10 cellular contexts compared by ENCODE assay signal in the genomic region with DNA sequence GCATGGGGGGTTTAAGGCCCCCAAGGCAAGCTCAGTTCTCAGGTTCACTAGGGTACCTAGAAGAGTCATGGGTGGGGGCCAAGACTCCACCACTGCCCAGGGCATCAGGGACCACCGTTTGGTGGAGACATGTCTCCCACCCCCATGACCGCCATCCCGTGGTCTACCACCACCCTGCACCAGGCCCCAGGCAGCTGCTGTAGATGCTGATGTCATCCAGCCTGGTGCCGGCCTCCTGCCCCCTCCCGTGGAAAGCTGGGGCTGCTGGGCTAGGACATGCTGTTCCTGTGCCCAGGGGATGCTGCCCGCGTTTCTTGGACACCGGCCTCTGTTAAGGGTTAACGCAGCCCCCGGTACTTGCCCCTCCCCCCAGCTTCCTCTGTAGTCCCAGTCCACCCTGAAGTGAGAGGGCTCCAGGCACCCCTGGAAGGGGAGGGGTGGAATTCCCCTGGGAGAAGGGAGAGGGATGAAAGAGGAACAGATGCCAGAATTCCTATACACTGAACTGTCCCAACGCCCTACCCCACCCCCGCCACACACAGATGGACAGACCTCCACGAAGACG. TPM values are rescaled to one million over a fixed set of nuclear protein-coding genes. Genes with fewer than 3 reads are reported as not detected.
DNase-seq lines count a peak whose midpoint lies in the region; ATAC-seq and TF ChIP-seq lines count a peak whose summit lies in the region.
"Had no signal": no experiment of that assay in that cellular context is flagged by ENCODE, and none has a peak within 500 bp of the region (broad histone marks: within the 10 kb centered on the region; RNA-seq: fewer than 3 reads in every experiment).

No MANE protein-coding gene starts in this region.

- H3K27me3 ChIP-seq in ascending aorta: no peaks in the 10 kb centered on the region

- TF ChIP-seq CTCF in osteocyte (IDR thresholded peaks at IDR 0.05) (peak; percentile 13), ascending aorta (IDR thresholded peaks at IDR 0.05) (no peak)

- no peaks in the 10 kb centered on the region for H3K9me3 Mint-ChIP-seq in osteocyte (ENCODE audit: unreplicated experiment)

- H3K27ac Mint-ChIP-seq in osteocyte (ENCODE audit: unreplicated experiment): peak overlapping the region; percentile 93

- H3K9me3 ChIP-seq in ascending aorta: no peaks in the 10 kb centered on the region

- H3K36me3 Mint-ChIP-seq in osteocyte (ENCODE audit: unreplicated experiment): no peaks in the 10 kb centered on the region

- ATAC-seq in SK-N-SH treated with all-trans-retinoic acid at 6 μM for 48 hours: peak; percentile 41

- H3K4me3 Mint-ChIP-seq in osteocyte (ENCODE audit: unreplicated experiment): peak overlapping the region; percentile 56

- H3K36me3 ChIP-seq in ascending aorta: no peaks in the 10 kb centered on the region

- no peak overlapping the region for H3K27ac ChIP-seq in ascending aorta

- no peaks in the 10 kb centered on the region for H3K27me3 Mint-ChIP-seq in osteocyte (ENCODE audit: unreplicated experiment)

- intact Hi-C loops in ascending aorta (cut with DNase I): no loop called here

- peaks cover 61% of the 10 kb centered on the region for H3K4me1 Mint-ChIP-seq in osteocyte (ENCODE audit: unreplicated experiment)

- no peak overlapping the region for H3K4me3 ChIP-seq in ascending aorta

- H3K4me1 ChIP-seq in ascending aorta: no peaks in the 10 kb centered on the region

- peak; percentile 35 for DNase-seq in COLO829 (ENCODE audit: low spot score)
- DNase-seq in glomerular visceral epithelial cell (ENCODE audit: extremely low spot score): peak; percentile 83
- DNase-seq in osteocyte (ENCODE audit: extremely low spot score, unreplicated experiment): peak; percentile 91
- no peak for DNase-seq in ascending aorta (ENCODE audit: low spot score in 2 of 2)
- DNase-seq in stimulated activated CD4-positive, alpha-beta T cell treated with anti-CD3 and anti-CD28 coated beads, Interleukin-12 subunit alpha, Interleukin-12 subunit beta, amount 100 ng/mL, for 4 hours: no peak
- no peak for DNase-seq in D341Med (ENCODE audit: low spot score)
- DNase-seq in activated CD8-positive, alpha-beta memory T cell treated with anti-CD3 and anti-CD28 coated beads, Interleukin-2, amount 50 U/mL, for 48 hours: no peak
- DNase-seq: erythroblast had no signal

TF ChIP-seq in SK-N-SH treated with all-trans-retinoic acid at 6 μM for 48 hours, 23 proteins besides CTCF, POLR2A, EP300 and RAD21:
- no peak for TF ChIP-seq GLIS3 (CRISPR knock-in tag; IDR thresholded peaks at IDR 0.05)
- TF ChIP-seq, protein P1, sequence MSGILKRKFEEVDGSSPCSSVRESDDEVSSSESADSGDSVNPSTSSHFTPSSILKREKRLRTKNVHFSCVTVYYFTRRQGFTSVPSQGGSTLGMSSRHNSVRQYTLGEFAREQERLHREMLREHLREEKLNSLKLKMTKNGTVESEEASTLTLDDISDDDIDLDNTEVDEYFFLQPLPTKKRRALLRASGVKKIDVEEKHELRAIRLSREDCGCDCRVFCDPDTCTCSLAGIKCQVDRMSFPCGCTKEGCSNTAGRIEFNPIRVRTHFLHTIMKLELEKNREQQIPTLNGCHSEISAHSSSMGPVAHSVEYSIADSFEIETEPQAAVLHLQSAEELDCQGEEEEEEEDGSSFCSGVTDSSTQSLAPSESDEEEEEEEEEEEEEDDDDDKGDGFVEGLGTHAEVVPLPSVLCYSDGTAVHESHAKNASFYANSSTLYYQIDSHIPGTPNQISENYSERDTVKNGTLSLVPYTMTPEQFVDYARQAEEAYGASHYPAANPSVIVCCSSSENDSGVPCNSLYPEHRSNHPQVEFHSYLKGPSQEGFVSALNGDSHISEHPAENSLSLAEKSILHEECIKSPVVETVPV (CRISPR knock-in tag; IDR thresholded peaks at IDR 0.05): no peak
- no peak for TF ChIP-seq ZFP30 (CRISPR knock-in tag; IDR thresholded peaks at IDR 0.05)
- no peak for TF ChIP-seq ZFP3 (CRISPR knock-in tag; IDR thresholded peaks at IDR 0.05)
- TF ChIP-seq ARNTL (CRISPR knock-in tag; IDR thresholded peaks at IDR 0.05; ENCODE audit: borderline replicate concordance, low read depth): no peak
- no peak for TF ChIP-seq SNAI2 (CRISPR knock-in tag; IDR thresholded peaks at IDR 0.05)
- TF ChIP-seq ZC3H10 (CRISPR knock-in tag; IDR thresholded peaks at IDR 0.05): no peak
- TF ChIP-seq ISL1 (CRISPR knock-in tag; IDR thresholded peaks at IDR 0.05): no peak
- TF ChIP-seq ZNF565 (CRISPR knock-in tag; conservative IDR thresholded peaks at IDR 0.05; ENCODE audit: low read depth): no peak
- no peak for TF ChIP-seq TCF4 (CRISPR knock-in tag; IDR thresholded peaks at IDR 0.05; ENCODE audit: borderline replicate concordance)
- no peak for TF ChIP-seq TOX (CRISPR knock-in tag; IDR thresholded peaks at IDR 0.05; ENCODE audit: borderline replicate concordance)
TF ChIP-seq in SK-N-SH treated with all-trans-retinoic acid at 6 μM for 48 hours: peak in this region for 0.

RNA-seq across cellular contexts. Expression of a gene that starts 0.6 kb away (rescaled TPM):
- total RNA-seq in osteocyte: 3.0 and 4.0 TPM in 2 replicates
- not detected for total RNA-seq in ascending aorta
- total RNA-seq: T-helper 2 cell treated with Interferon-gamma antibody and Interleukin-4, amounts not matched to agents 100 ng/mL and 5 ng/mL, for 36 hours had no signal

RNA-seq across cellular contexts. Expression of a gene that starts 34.6 kb away (rescaled TPM):
- total RNA-seq in osteocyte (68.9 and 75.7 TPM in 2 replicates), ascending aorta (2.6 TPM)

RNA-seq across cellular contexts. Expression of a gene that starts 42.8 kb away (rescaled TPM):
- total RNA-seq in osteocyte (69.3 and 70.4 TPM in 2 replicates), ascending aorta (104 TPM)

RNA-seq across cellular contexts. Expression of a gene that starts 57.7 kb away (rescaled TPM):
- total RNA-seq in osteocyte: not detected in 2 replicates
- total RNA-seq in ascending aorta: not detected
- total RNA-seq: T-helper 2 cell treated with Interferon-gamma antibody and Interleukin-4, amounts not matched to agents 100 ng/mL and 5 ng/mL, for 36 hours had no signal

Comparison
In these comparisons a context has a peak if more than half of its experiments do, and no peak if none do; other contexts are left out.
1. DNase-seq: peak in COLO829 (single experiment), glomerular visceral epithelial cell (single experiment) and osteocyte (single experiment); none in ascending aorta (0 of 2), stimulated activated CD4-positive, alpha-beta T cell treated with anti-CD3 and anti-CD28 coated beads, Interleukin-12 subunit alpha, Interleukin-12 subunit beta, amount 100 ng/mL, for 4 hours (single experiment), D341Med (single experiment) and activated CD8-positive, alpha-beta memory T cell treated with anti-CD3 and anti-CD28 coated beads, Interleukin-2, amount 50 U/mL, for 48 hours (single experiment).
2. RNA of a gene that starts 34.6 kb away (total RNA-seq): 68.9 to 75.7 TPM in osteocyte; 2.6 TPM in ascending aorta (single experiment); every median in the first group is over 10 times any median in the second.